In the genomic region with DNA sequence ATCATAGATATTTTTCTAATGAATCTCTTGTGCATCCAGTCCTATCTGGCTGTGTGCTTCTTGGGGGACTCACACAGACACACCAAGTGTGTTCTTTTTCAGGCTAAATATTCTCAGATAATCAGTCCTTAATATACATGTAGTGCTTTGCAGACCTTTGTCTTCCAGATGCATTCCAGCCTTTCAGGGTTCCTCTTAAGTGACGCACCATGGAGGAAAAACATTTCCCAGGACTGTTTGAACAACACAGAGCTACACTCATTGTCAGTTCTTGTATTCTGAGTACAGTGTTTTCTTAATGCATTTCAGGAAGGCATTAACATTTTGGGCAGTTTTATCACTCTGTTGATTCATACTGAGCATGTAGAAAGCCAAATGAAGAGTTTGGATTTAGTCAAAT, we compare ENCODE assay signal across 20 cellular contexts.
A peak's percentile ranks its signal among the peaks of the same experiment; 100 is the strongest.
DNase-seq lines count a peak whose midpoint lies in the region; ATAC-seq, FAIRE-seq and TF ChIP-seq lines count a peak whose summit lies in the region.
"Had no signal": no experiment of that assay in that cellular context is flagged by ENCODE, and none has a peak within 500 bp of the region (broad histone marks: within the 10 kb centered on the region; RNA-seq: fewer than 3 reads in every experiment).

No MANE protein-coding gene starts in this region.

- CTCF ChIA-PET in H1 (lab: Charles Lee; ENCODE audit: partially characterized antibody) = interaction anchor here (0.9 to 1.0 kb wide), 2 partner anchors 211 to 379 kb away, joined by 3 read pairs; no protein-coding TSS in a partner anchor

- H3K4me1 Mint-ChIP-seq in neural progenitor cell = peaks cover 41% of the 10 kb centered on the region

- H2BK15ac ChIP-seq in H1 (ENCODE audit: low read length) = no peak overlapping the region

- POLR2A ChIA-PET in H1 (lab: Charles Lee; ENCODE audit: partially characterized antibody) = no interaction called here

- no peak overlapping the region for H3K27ac ChIP-seq in H1 (ENCODE audit: low read depth, low read length)
- H3K27ac ChIP-seq in neural progenitor cell = no peak overlapping the region
- H3K27ac ChIP-seq: RWPE1 had no signal

- in situ Hi-C loops in astrocyte of the spinal cord (cut with HindIII; ENCODE audit: low sequenced_read_pairs) = no loop called here

- H3K27me3 Mint-ChIP-seq in neural progenitor cell (ENCODE audit: insufficient read depth, low read depth) = peaks cover 7% of the 10 kb centered on the region

- no peak overlapping the region for H3K4me2 ChIP-seq in H1 (ENCODE audit: insufficient read depth in 1 of 2, low read depth in 2 of 2, low read length in 2 of 2)
- no peak overlapping the region for H3K4me2 ChIP-seq in neural progenitor cell

- H4K8ac ChIP-seq in H1 (ENCODE audit: extremely low read depth, insufficient read depth, low read length) = no peak overlapping the region

- H3K4me3 ChIP-seq in astrocyte of the spinal cord (ENCODE audit: low read depth, low read length) (no peak overlapping the region), H1 (ENCODE audit: extremely low read depth in 1 of 4, insufficient read depth in 2 of 4, low read depth in 3 of 4, low read length in 4 of 4) (no peak overlapping the region), neural progenitor cell (no peak overlapping the region)
- H3K4me3 ChIP-seq: MG63 had no signal

- H2BK5ac ChIP-seq in H1 (ENCODE audit: low read depth, low read length) = no peak overlapping the region

- H3K79me2 ChIP-seq in H1 (ENCODE audit: control insufficient read depth in 1 of 2, insufficient read depth in 2 of 2, low read length in 2 of 2) (no peaks in the 10 kb centered on the region), neural progenitor cell (ENCODE audit: low read depth) (no peaks in the 10 kb centered on the region)

- no peak overlapping the region for H3K56ac ChIP-seq in H1 (replicated peaks; ENCODE audit: insufficient read length, low read depth, low read length)

- H3K14ac ChIP-seq in H1 (ENCODE audit: insufficient read length) = no peak overlapping the region

- no peak for TF ChIP-seq RAD21 in H1 (IDR thresholded peaks at IDR 0.05 in 1 of 2, conservative IDR thresholded peaks at IDR 0.05 in 1 of 2; ENCODE audit: low read depth in 2 of 2, low read length in 2 of 2)

- no peaks in the 10 kb centered on the region for H4K20me1 ChIP-seq in H1 (replicated peaks in 1 of 2; ENCODE audit: control insufficient read depth in 1 of 2, insufficient read depth in 2 of 2, low read length in 2 of 2)
- H4K20me1 ChIP-seq in neural progenitor cell (ENCODE audit: low read depth) = no peaks in the 10 kb centered on the region

- ATAC-seq in left cardiac atrium = no peak

- no peak for TF ChIP-seq CTCF in astrocyte of the spinal cord (IDR thresholded peaks at IDR 0.05; ENCODE audit: low read depth, low read length)
- TF ChIP-seq CTCF in H1 (IDR thresholded peaks at IDR 0.05; ENCODE audit: control extremely low read depth in 1 of 3, insufficient read depth in 1 of 3, low read depth in 1 of 3, low read length in 3 of 3) = no peak
- TF ChIP-seq CTCF in neural progenitor cell (IDR thresholded peaks at IDR 0.05) = no peak

- no peaks in the 10 kb centered on the region for H3K23me2 ChIP-seq in H1 (ENCODE audit: low read depth, low read length)

- H2AFZ ChIP-seq in H1 (ENCODE audit: low read length) = peak overlapping the region; percentile 71; the same call in 1 of the 2 replicates
- peak overlapping the region; percentile 57 for H2AFZ ChIP-seq in neural progenitor cell (replicated peaks)

- H2BK20ac ChIP-seq in H1 (ENCODE audit: low read length) = no peak overlapping the region

- H3K18ac ChIP-seq in H1 (ENCODE audit: extremely low read depth, low read length) = no peak overlapping the region

- FAIRE-seq in H1 (lab: Jason Lieb, UNC) (no peak), GM12891 (lab: Jason Lieb, UNC) (no peak)
- FAIRE-seq: H54 had no signal

- no peak overlapping the region for H3K23ac ChIP-seq in H1 (ENCODE audit: insufficient read length)

- H3K79me1 ChIP-seq in H1 (ENCODE audit: low read depth, low read length) = no peaks in the 10 kb centered on the region

- H3K4me3 Mint-ChIP-seq in neural progenitor cell = no peak overlapping the region

- no peak overlapping the region for H2BK12ac ChIP-seq in H1 (ENCODE audit: low read depth, low read length)

- no peaks in the 10 kb centered on the region for H3K4me1 ChIP-seq in H1 (replicated peaks in 1 of 4; ENCODE audit: control insufficient read depth in 3 of 4, insufficient read depth in 4 of 4, low read length in 3 of 4)
- H3K4me1 ChIP-seq in neural progenitor cell = peaks cover 3% of the 10 kb centered on the region
- H3K4me1 ChIP-seq: BE2C had no signal

- no peak for TF ChIP-seq EP300 in H1 (IDR thresholded peaks at IDR 0.05; ENCODE audit: borderline replicate concordance in 1 of 2, low read depth in 2 of 2, low read length in 2 of 2)

- H3K9me3 Mint-ChIP-seq in neural progenitor cell = peaks cover 34% of the 10 kb centered on the region

- H4K5ac ChIP-seq in H1 (ENCODE audit: insufficient read length, low read depth, low read length) = no peak overlapping the region

- DNase-seq in astrocyte of the spinal cord (ENCODE audit: low read depth, low spot score) (peak; percentile 60), H1 (ENCODE audit: low read depth in 1 of 2, low spot score in 2 of 2) (no peak), neural progenitor cell (ENCODE audit: low spot score) (peak; percentile 3), stromal cell of bone marrow (ENCODE audit: low read depth) (peak; percentile 31), left cardiac atrium (no peak), GM12891 (ENCODE audit: insufficient read length, low spot score) (no peak), retina (no peak)
- DNase-seq: BE2C, EL, MG63, NCI-H1092, NCI-H1436, NCI-H187 treated with DMSO at 0.1 percent for 48 hours, NCI-H2107, NCI-H2227 treated with DMSO at 0.1 percent for 48 hours, NCI-H510A, NCI-H748 treated with DMSO at 0.1 percent for 48 hours, SHP77 treated with DMSO at 0.1 percent for 48 hours had no signal

- no peak overlapping the region for H2AK5ac ChIP-seq in H1 (ENCODE audit: low read depth, low read length)

- no peak overlapping the region for H3K4ac ChIP-seq in H1 (replicated peaks; ENCODE audit: insufficient read length, low read depth, low read length)

- H3F3A ChIP-seq in neural progenitor cell (ENCODE audit: low read depth) = no peaks in the 10 kb centered on the region

- WGBS in H1 (ENCODE audit: extremely low coverage in 1 of 2, insufficient coverage in 1 of 2, insufficient read length in 1 of 2, insufficient replicate concordance in 2 of 2, low coverage in 1 of 2, low lambda C conversion rate in 2 of 2, missing lambda C conversion rate in 1 of 2), 2 experiments = 100% methylated on average over 1 of the region's 1 CpG; no CpG with 5 or more reads in 1 of the 2 experiments

- TF ChIP-seq POLR2A in H1 (IDR thresholded peaks at IDR 0.05; ENCODE audit: control extremely low read depth in 1 of 2, low read depth in 2 of 2, low read length in 2 of 2) = no peak
- TF ChIP-seq POLR2A in GM12891 (IDR thresholded peaks at IDR 0.05; ENCODE audit: low read depth, low read length) = no peak

- H3K9ac ChIP-seq in H1 (replicated peaks in 1 of 4; ENCODE audit: extremely low read depth in 1 of 4, low read depth in 3 of 4, low read length in 3 of 4) (no peak overlapping the region), neural progenitor cell (no peak overlapping the region)

- H3K27me3 ChIP-seq in H1 (replicated peaks in 1 of 4; ENCODE audit: control insufficient read depth in 3 of 4, extremely low read depth in 1 of 4, insufficient read depth in 3 of 4, low read length in 3 of 4) (no peaks in the 10 kb centered on the region), neural progenitor cell (no peaks in the 10 kb centered on the region)
- H3K27me3 ChIP-seq: BE2C, MG63 had no signal

- peaks cover 7% of the 10 kb centered on the region for H3K36me3 Mint-ChIP-seq in neural progenitor cell

- intact Hi-C loops in left cardiac atrium (cut with DNase I) = no loop called here

- no peak overlapping the region for H4K91ac ChIP-seq in H1 (replicated peaks; ENCODE audit: insufficient read length, low read length)

- H3K27ac Mint-ChIP-seq in neural progenitor cell = peak overlapping the region; percentile 74

- H3K9me3 ChIP-seq in H1 (ENCODE audit: insufficient read depth in 2 of 2, low read depth in 1 of 2, low read length in 1 of 2) (peaks cover 0 to 3% of the 10 kb centered on the region in 2 experiments; a peak in 1 of 4 replicates), neural progenitor cell (ENCODE audit: low read depth) (no peaks in the 10 kb centered on the region)
- H3K9me3 ChIP-seq: BE2C, MG63 had no signal

- no peak overlapping the region for H2BK120ac ChIP-seq in H1 (replicated peaks; ENCODE audit: low read depth, low read length)

- H3K36me3 ChIP-seq in H1 (ENCODE audit: control insufficient read depth in 2 of 4, insufficient read depth in 4 of 4, low read length in 3 of 4) (no peaks in the 10 kb centered on the region), neural progenitor cell (peaks cover 3% of the 10 kb centered on the region)
- H3K36me3 ChIP-seq: BE2C, MG63 had no signal

TF ChIP-seq in H1, 55 proteins besides CTCF, POLR2A, EP300 and RAD21 (continues in another document):
- no peak for TF ChIP-seq NRF1 (IDR thresholded peaks at IDR 0.05; ENCODE audit: low read depth, low read length)
- no peak for TF ChIP-seq SIRT6 (IDR thresholded peaks at IDR 0.05; ENCODE audit: low read length)
- TF ChIP-seq PHF8 (conservative IDR thresholded peaks at IDR 0.05; ENCODE audit: low read depth, low read length) = no peak
- TF ChIP-seq KDM4A (IDR thresholded peaks at IDR 0.05; ENCODE audit: low read depth, low read length, severe bottlenecking) = no peak
- no peak for TF ChIP-seq EZH2 (IDR thresholded peaks at IDR 0.05; ENCODE audit: low read depth, low read length, severe bottlenecking)
- TF ChIP-seq GTF2F1 (IDR thresholded peaks at IDR 0.05; ENCODE audit: borderline replicate concordance, low read depth, low read length) = no peak
- TF ChIP-seq ZNF274 (IDR thresholded peaks at IDR 0.05; ENCODE audit: borderline replicate concordance, extremely low read depth, low read length) = no peak
- TF ChIP-seq EGR1 (IDR thresholded peaks at IDR 0.05; ENCODE audit: borderline replicate concordance, low read depth, low read length) = no peak

TF ChIP-seq in GM12891, 5 proteins besides CTCF, POLR2A, EP300 and RAD21:
- TF ChIP-seq SPI1 (IDR thresholded peaks at IDR 0.05; ENCODE audit: low read depth, low read length) = no peak
- TF ChIP-seq TAF1 (IDR thresholded peaks at IDR 0.05; ENCODE audit: low read depth, low read length) = no peak
- no peak for TF ChIP-seq POLR2AphosphoS5 (IDR thresholded peaks at IDR 0.05; ENCODE audit: low read depth, low read length)
- TF ChIP-seq POU2F2 (IDR thresholded peaks at IDR 0.05; ENCODE audit: low read depth, low read length) = no peak
- no peak for TF ChIP-seq PAX5 (IDR thresholded peaks at IDR 0.05; ENCODE audit: insufficient read depth, low read length, severe bottlenecking)
TF ChIP-seq in GM12891: peak in this region for 0.

Comparison
In these comparisons a context has a peak if more than half of its experiments do, and no peak if none do; other contexts are left out.
1. DNase-seq: peak in astrocyte of the spinal cord (single experiment), neural progenitor cell (single experiment) and stromal cell of bone marrow (single experiment); none in H1 (0 of 2), left cardiac atrium (single experiment), GM12891 (single experiment) and retina (single experiment).